Comparison of ENCODE assay signal across 18 cellular contexts in genomic region chr7:27970350-27970749, GRCh38.
DNase-seq lines count a peak whose midpoint lies in the region; ATAC-seq and TF ChIP-seq lines count a peak whose summit lies in the region.
"Had no signal": no experiment of that assay in that cellular context is flagged by ENCODE, and none has a peak within 500 bp of the region (broad histone marks: within the 10 kb centered on the region; RNA-seq: fewer than 3 reads in every experiment).

No MANE protein-coding gene starts in this region.

- POLR2A ChIA-PET in activated CD4-positive, alpha-beta T cell treated with anti-CD3 and anti-CD28 coated beads for 36 hours (lab: Charles Lee) = no interaction called here

- peaks cover 26% of the 10 kb centered on the region for H3K4me1 ChIP-seq in Karpas-422 (ENCODE audit: low read length)
- H3K4me1 ChIP-seq in foreskin keratinocyte = no peaks in the 10 kb centered on the region
- H3K4me1 ChIP-seq: Caco-2 had no signal

- H3K27me3 Mint-ChIP-seq in activated CD4-positive, alpha-beta T cell treated with anti-CD3 and anti-CD28 coated beads for 36 hours = no peaks in the 10 kb centered on the region
- no peaks in the 10 kb centered on the region for H3K27me3 Mint-ChIP-seq in natural killer cell treated with Interleukin-12 subunit alpha and Interleukin-12 subunit beta and Interleukin-15 and Interleukin-18, amount 100 ng/mL, for 72 hours
- H3K27me3 Mint-ChIP-seq: CD4-positive, alpha-beta T cell; IgD-negative memory B cell had no signal

- no peaks in the 10 kb centered on the region for H3K36me3 ChIP-seq in Karpas-422 (ENCODE audit: insufficient read depth, low read length)
- H3K36me3 ChIP-seq: BE2C had no signal

- no peaks in the 10 kb centered on the region for H3K9me2 ChIP-seq in Karpas-422 (replicated peaks; ENCODE audit: insufficient read depth, low read length)

- H3K79me2 ChIP-seq in Karpas-422 (ENCODE audit: low read length) = no peaks in the 10 kb centered on the region

- 0 out of 2 replicates have a peak, but pooled peaks cover 2% of the 10 kb centered on the region for H3K27me3 ChIP-seq in Karpas-422 (ENCODE audit: low read length)
- no peaks in the 10 kb centered on the region for H3K27me3 ChIP-seq in foreskin keratinocyte
- H3K27me3 ChIP-seq: BE2C had no signal

- H3K4me1 Mint-ChIP-seq in activated CD4-positive, alpha-beta T cell treated with anti-CD3 and anti-CD28 coated beads for 36 hours = peaks cover 30% of the 10 kb centered on the region
- H3K4me1 Mint-ChIP-seq in natural killer cell treated with Interleukin-12 subunit alpha and Interleukin-12 subunit beta and Interleukin-15 and Interleukin-18, amount 100 ng/mL, for 72 hours (ENCODE audit: low read depth in 2 of 2) = peaks cover 47 to 55% of the 10 kb centered on the region in 2 donors

- H3K9ac ChIP-seq in Karpas-422 (ENCODE audit: low read length) = no peak overlapping the region

- no peak overlapping the region for H3K27ac ChIP-seq in Karpas-422 (ENCODE audit: low read length)
- no peak overlapping the region for H3K27ac ChIP-seq in foreskin keratinocyte

- H3K36me3 Mint-ChIP-seq in activated CD4-positive, alpha-beta T cell treated with anti-CD3 and anti-CD28 coated beads for 36 hours (ENCODE audit: low read depth) = no peaks in the 10 kb centered on the region
- peaks cover 8% of the 10 kb centered on the region for H3K36me3 Mint-ChIP-seq in natural killer cell treated with Interleukin-12 subunit alpha and Interleukin-12 subunit beta and Interleukin-15 and Interleukin-18, amount 100 ng/mL, for 72 hours

- no peak overlapping the region for H2AFZ ChIP-seq in Karpas-422 (ENCODE audit: low read length)

- H3K27ac Mint-ChIP-seq in activated CD4-positive, alpha-beta T cell treated with anti-CD3 and anti-CD28 coated beads for 36 hours = no peak overlapping the region
- H3K27ac Mint-ChIP-seq in natural killer cell treated with Interleukin-12 subunit alpha and Interleukin-12 subunit beta and Interleukin-15 and Interleukin-18, amount 100 ng/mL, for 72 hours = peak overlapping the region; percentile 80 to 90
- H3K27ac Mint-ChIP-seq: HFFc6 had no signal

- no peak overlapping the region for H3K4me3 Mint-ChIP-seq in activated CD4-positive, alpha-beta T cell treated with anti-CD3 and anti-CD28 coated beads for 36 hours
- no peak overlapping the region for H3K4me3 Mint-ChIP-seq in natural killer cell treated with Interleukin-12 subunit alpha and Interleukin-12 subunit beta and Interleukin-15 and Interleukin-18, amount 100 ng/mL, for 72 hours
- H3K4me3 Mint-ChIP-seq: CD4-positive, alpha-beta T cell; HFFc6 had no signal

- no peak for DNase-seq in activated CD4-positive, alpha-beta T cell treated with anti-CD3 and anti-CD28 coated beads for 36 hours
- DNase-seq in activated CD4-positive, alpha-beta T cell treated with anti-CD3 and anti-CD28 coated beads for 48 hours = no peak
- DNase-seq in Karpas-422 (peak; percentile 20), foreskin keratinocyte (no peak), posterior cingulate gyrus (no peak)
- no peak for DNase-seq in natural killer cell treated with Interleukin-12 subunit alpha and Interleukin-12 subunit beta and Interleukin-15 and Interleukin-18, amount 100 ng/mL, for 72 hours (ENCODE audit: low spot score)
- DNase-seq in activated naive CD4-positive, alpha-beta T cell treated with anti-CD3 and anti-CD28 coated beads, Interleukin-2, amount 50 U/mL, for 16 hours = no peak
- DNase-seq: 8988T; ACHN; BE2C; Caco-2; CD4-positive, alpha-beta T cell; GOT3; H7; HFFc6 had no signal

- no peak overlapping the region for H3K4me2 ChIP-seq in Karpas-422 (ENCODE audit: low read depth, low read length, poor library complexity, severe bottlenecking)

- intact Hi-C loops in activated CD4-positive, alpha-beta T cell treated with anti-CD3 and anti-CD28 coated beads for 36 hours (cut with DNase I, micrococcal nuclease) = no loop called here
- intact Hi-C loops in posterior cingulate gyrus (cut with DNase I) = no loop called here

- no peaks in the 10 kb centered on the region for H3K9me3 ChIP-seq in Karpas-422 (ENCODE audit: low read length)
- H3K9me3 ChIP-seq: BE2C, Caco-2 had no signal

- CTCF ChIA-PET in activated CD4-positive, alpha-beta T cell treated with anti-CD3 and anti-CD28 coated beads for 36 hours (lab: Charles Lee) = interaction anchor here (1.2 kb wide), 1 partner anchor 28 kb away, joined by 4 read pairs; no protein-coding TSS in a partner anchor

- no peak overlapping the region for H3K4me3 ChIP-seq in Karpas-422 (ENCODE audit: low read length)

- no peaks in the 10 kb centered on the region for H3K9me3 Mint-ChIP-seq in activated CD4-positive, alpha-beta T cell treated with anti-CD3 and anti-CD28 coated beads for 36 hours (ENCODE audit: low read depth)
- no peaks in the 10 kb centered on the region for H3K9me3 Mint-ChIP-seq in natural killer cell treated with Interleukin-12 subunit alpha and Interleukin-12 subunit beta and Interleukin-15 and Interleukin-18, amount 100 ng/mL, for 72 hours
- H3K9me3 Mint-ChIP-seq: CD4-positive, alpha-beta T cell; HFFc6 had no signal

- H4K20me1 ChIP-seq in Karpas-422 (ENCODE audit: insufficient read depth, low read depth, low read length) = no peaks in the 10 kb centered on the region

- TF ChIP-seq CTCF in foreskin keratinocyte (conservative IDR thresholded peaks at IDR 0.05) = no peak

- peak; percentile 25 for ATAC-seq in activated CD4-positive, alpha-beta T cell treated with anti-CD3 and anti-CD28 coated beads for 36 hours
- no peak for ATAC-seq in natural killer cell treated with Interleukin-12 subunit alpha and Interleukin-12 subunit beta and Interleukin-15 and Interleukin-18, amount 100 ng/mL, for 72 hours
- ATAC-seq in foreskin keratinocyte = no peak
- ATAC-seq: HCT116, HepG2 had no signal
